ENCODE assay signal across 9 cellular contexts in genomic region chr12:29781705-29782266, GRCh38. TPM values are rescaled to one million over a fixed set of nuclear protein-coding genes. Genes with fewer than 3 reads are reported as not detected.
DNase-seq lines count a peak whose midpoint lies in the region; ATAC-seq, FAIRE-seq and TF ChIP-seq lines count a peak whose summit lies in the region.
"Had no signal": no experiment of that assay in that cellular context is flagged by ENCODE, and none has a peak within 500 bp of the region (broad histone marks: within the 10 kb centered on the region; RNA-seq: fewer than 3 reads in every experiment).

No MANE protein-coding gene starts in this region.

- FAIRE-seq in GM19239 (lab: Jason Lieb, UNC): peak; percentile 18
- FAIRE-seq: pancreas had no signal

- no peak for TF ChIP-seq CTCF in brain (conservative IDR thresholded peaks at IDR 0.05)
- TF ChIP-seq CTCF in progenitor cell of endocrine pancreas (IDR thresholded peaks at IDR 0.05; ENCODE audit: unreplicated experiment): no peak

- DNase-seq in GM19239 (ENCODE audit: insufficient read length, low spot score) (no peak), progenitor cell of endocrine pancreas (ENCODE audit: low spot score, unreplicated experiment) (no peak), hepatic stellate cell (ENCODE audit: low spot score) (no peak), HUDEP-2 (lab: John Stamatoyannopoulos, UW; ENCODE audit: unreplicated experiment in 76 of 76) (no peak), AG20443 (ENCODE audit: low spot score) (no peak)
- DNase-seq in activated CD4-positive, alpha-beta T cell treated with anti-CD3 and anti-CD28 coated beads for 48 hours: no peak

- H3K9me3 Mint-ChIP-seq in brain (peaks cover 4 to 22% (median 9%) of the 10 kb centered on the region in 5 experiments), progenitor cell of endocrine pancreas (ENCODE audit: low read depth) (peaks cover 4% of the 10 kb centered on the region)

- H3K36me3 Mint-ChIP-seq in brain: peaks cover 29% of the 10 kb centered on the region
- no peaks in the 10 kb centered on the region for H3K36me3 Mint-ChIP-seq in progenitor cell of endocrine pancreas (ENCODE audit: insufficient read depth)

- H3K27ac Mint-ChIP-seq in brain: peak overlapping the region; percentile 48 to 95 (median 94)
- H3K27ac Mint-ChIP-seq in progenitor cell of endocrine pancreas: no peak overlapping the region

- H3K4me1 Mint-ChIP-seq in brain (peaks cover 44% of the 10 kb centered on the region), progenitor cell of endocrine pancreas (ENCODE audit: low read depth) (peaks cover 17% of the 10 kb centered on the region)

- peaks cover 10% of the 10 kb centered on the region for H3K27me3 Mint-ChIP-seq in brain
- H3K27me3 Mint-ChIP-seq in progenitor cell of endocrine pancreas: peaks cover 12% of the 10 kb centered on the region

- peak; percentile 26 for ATAC-seq in HG02973 (IDR thresholded peaks at IDR 0.05; ENCODE audit: unreplicated experiment)

- peak overlapping the region; percentile 91 to 96 (median 94) for H3K4me3 Mint-ChIP-seq in brain
- peak overlapping the region; percentile 93 for H3K4me3 Mint-ChIP-seq in progenitor cell of endocrine pancreas (ENCODE audit: low read depth)

RNA-seq across cellular contexts. Expression of gene TMTC1, which starts 2.0 kb away (rescaled TPM):
- 5.4 TPM for polyA plus RNA-seq in brain (ENCODE audit: insufficient read depth, low read depth, low replicate concordance)
- total RNA-seq in progenitor cell of endocrine pancreas: 18.1 and 19.2 TPM in 2 replicates
